ENCODE assay signal across 8 cellular contexts in the genomic region with DNA sequence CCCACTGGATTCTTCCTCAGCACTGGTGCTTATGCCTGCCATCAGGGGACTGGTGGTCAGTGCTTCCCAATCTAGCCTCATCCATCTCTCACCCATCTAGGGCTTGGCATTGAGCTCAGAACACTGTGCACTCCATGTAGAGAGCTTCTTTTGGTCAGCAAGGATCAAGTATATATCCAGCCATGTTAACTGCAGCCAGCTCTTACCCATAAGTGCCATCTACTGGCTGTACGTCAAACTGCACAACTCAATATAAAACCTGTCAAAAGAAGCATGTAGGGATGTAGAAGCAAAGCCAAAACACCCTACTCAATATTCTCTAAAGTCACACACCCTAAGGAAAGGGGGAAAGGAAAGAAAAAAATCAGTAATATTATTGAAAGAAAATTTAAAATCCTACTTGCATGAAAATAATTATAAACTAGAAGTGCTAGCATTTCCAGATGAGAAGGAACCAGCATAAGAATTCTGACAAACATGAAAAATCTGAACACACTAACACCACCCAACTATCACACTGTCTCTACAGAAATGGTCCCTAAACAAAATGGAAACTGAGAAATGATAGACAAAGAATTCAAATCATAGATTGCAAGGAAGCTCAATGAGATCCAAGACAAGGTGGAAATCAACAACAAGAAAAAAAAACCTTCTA.
A peak's percentile ranks its signal among the peaks of the same experiment; 100 is the strongest.
DNase-seq lines count a peak whose midpoint lies in the region; ATAC-seq and TF ChIP-seq lines count a peak whose summit lies in the region.

No MANE protein-coding gene starts in this region.

- no peak overlapping the region for H3K27ac ChIP-seq in right lobe of liver

- DNase-seq in DMS 273 (lab: John Stamatoyannopoulos, UW; ENCODE audit: unreplicated experiment) (peak; percentile 65), DMS 273 treated with DMSO at 0.1 percent for 48 hours (lab: John Stamatoyannopoulos, UW) (no peak), NCI-H82 (lab: John Stamatoyannopoulos, UW) (peak; percentile 65), cerebellar cortex (ENCODE audit: low spot score) (peak; percentile 49), right lobe of liver (no peak), H7 (no peak)

- H3K27me3 ChIP-seq in right lobe of liver, result no peaks in the 10 kb centered on the region
- no peaks in the 10 kb centered on the region for H3K27me3 ChIP-seq in H7 (ENCODE audit: control insufficient read depth, insufficient read depth, low read length)

- H3K9me3 ChIP-seq in right lobe of liver, result no peaks in the 10 kb centered on the region

- ATAC-seq in GM21360 (IDR thresholded peaks at IDR 0.05; ENCODE audit: unreplicated experiment) (peak; percentile 89), HG03469 (IDR thresholded peaks at IDR 0.05; ENCODE audit: unreplicated experiment) (peak; percentile 93), right lobe of liver (peak; percentile 69 to 85 (median 78))

- peak; percentile 43 to 62 (median 57) for TF ChIP-seq CTCF in right lobe of liver (IDR thresholded peaks at IDR 0.05)

- H3K4me1 ChIP-seq in right lobe of liver, result no peaks in the 10 kb centered on the region

- intact Hi-C loops in right lobe of liver (cut with DNase I), result no loop called here

- TF ChIP-seq POLR2A in right lobe of liver (IDR thresholded peaks at IDR 0.05), result no peak

- H3K4me3 ChIP-seq in right lobe of liver (no peak overlapping the region), H7 (ENCODE audit: insufficient read depth, low read depth, low read length) (no peak overlapping the region)

- WGBS in right lobe of liver (ENCODE audit: insufficient coverage, low coverage, low lambda C conversion rate, missing lambda C conversion rate), result 0% methylated on average over 1 of the region's 1 CpG

- H3K36me3 ChIP-seq in right lobe of liver (no peaks in the 10 kb centered on the region), H7 (replicated peaks; ENCODE audit: control insufficient read depth, insufficient read depth, low read length) (no peaks in the 10 kb centered on the region)

Comparison
In these comparisons a context has a peak if more than half of its experiments do, and no peak if none do; other contexts are left out.
1. DNase-seq: peak in DMS 273 (single experiment), NCI-H82 (single experiment) and cerebellar cortex (single experiment); none in DMS 273 treated with DMSO at 0.1 percent for 48 hours (single experiment), right lobe of liver (0 of 3) and H7 (single experiment).
2. Peak in every context shown above with its lines, with median percentiles within 50 percentile points of each other: ATAC-seq.